Comparison of ENCODE assay signal across 20 cellular contexts in the genomic region with DNA sequence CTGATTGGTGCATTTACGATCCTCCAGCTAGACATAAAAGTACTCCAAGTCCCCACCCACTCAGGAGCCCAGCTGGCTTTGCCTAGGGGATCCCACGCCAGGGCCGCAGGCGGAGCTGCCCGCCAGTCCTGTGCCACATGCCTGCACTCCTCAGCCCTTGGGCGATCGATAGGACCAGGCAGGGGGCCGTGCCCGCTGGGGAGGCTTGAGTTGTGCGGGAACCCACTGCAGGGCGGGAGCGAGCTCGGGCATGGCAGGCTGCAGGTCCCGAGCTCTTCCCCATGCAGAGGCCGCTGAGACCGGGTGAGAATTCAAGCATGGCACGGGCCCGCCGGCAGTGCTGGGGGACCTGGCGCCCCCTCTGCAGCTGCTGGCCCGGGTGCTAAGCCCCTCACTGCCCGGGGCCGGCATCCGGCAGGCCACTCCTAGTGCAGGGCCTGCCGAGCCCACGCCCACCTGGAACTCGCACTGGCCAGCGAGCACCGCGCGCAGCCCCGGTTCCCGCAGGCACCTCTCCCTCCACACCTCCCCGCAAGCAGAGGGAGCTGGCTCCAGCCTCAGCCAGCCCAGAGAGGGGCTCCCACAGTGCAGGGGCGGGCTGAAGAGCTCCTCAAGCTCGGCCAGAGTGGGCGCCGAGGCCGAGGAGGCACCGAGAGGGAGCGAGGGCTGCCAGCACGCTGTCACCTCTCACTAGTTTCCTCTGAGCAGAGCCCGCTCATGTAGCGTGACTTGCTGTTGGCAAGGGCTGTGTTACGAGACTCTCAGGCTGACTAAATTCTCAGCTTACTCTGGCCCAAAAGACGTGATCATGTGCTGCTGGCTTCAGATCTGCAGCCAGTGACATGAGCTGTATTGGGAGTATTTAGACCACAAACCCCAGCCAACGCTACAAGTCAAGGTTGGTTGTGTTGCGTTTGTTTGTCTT.
DNase-seq lines count a peak whose midpoint lies in the region; ATAC-seq and TF ChIP-seq lines count a peak whose summit lies in the region.
"Had no signal": no experiment of that assay in that cellular context is flagged by ENCODE, and none has a peak within 500 bp of the region (broad histone marks: within the 10 kb centered on the region; RNA-seq: fewer than 3 reads in every experiment).

No MANE protein-coding gene starts in this region.

- peaks cover 4% of the 10 kb centered on the region in 2 donors for H3K9me3 ChIP-seq in neuronal stem cell (replicated peaks in 1 of 2; ENCODE audit: control insufficient read depth in 2 of 2, insufficient read depth in 1 of 2, low read depth in 1 of 2, low read length in 2 of 2)
- peaks cover 7% of the 10 kb centered on the region for H3K9me3 ChIP-seq in trophoblast cell (ENCODE audit: insufficient read depth, low read depth, low read length)
- H3K9me3 ChIP-seq: A549, uterus had no signal

- no peaks in the 10 kb centered on the region for H3K4me1 Mint-ChIP-seq in CD14-positive monocyte
- H3K4me1 Mint-ChIP-seq: activated naive CD8-positive, alpha-beta T cell treated with anti-CD3 and anti-CD28 coated beads, Interleukin-2, amount 50 U/mL, for 24 hours had no signal

- H2BK120ac ChIP-seq in neuronal stem cell (ENCODE audit: low read depth, low read length) (no peak overlapping the region), trophoblast cell (ENCODE audit: insufficient read depth, low read length, poor library complexity) (no peak overlapping the region)

- intact Hi-C loops in CD14-positive monocyte (cut with micrococcal nuclease), result no loop called here

- no peaks in the 10 kb centered on the region for H3K79me2 ChIP-seq in trophoblast cell (ENCODE audit: control insufficient read depth, insufficient read depth, low read length, poor library complexity)

- H2AFZ ChIP-seq in neuronal stem cell (ENCODE audit: low read length), result no peak overlapping the region
- no peak overlapping the region for H2AFZ ChIP-seq in trophoblast cell (ENCODE audit: insufficient read depth, low read length, poor library complexity)

- no peak overlapping the region for H4K12ac ChIP-seq in trophoblast cell (ENCODE audit: low read depth, low read length)

- H3K23ac ChIP-seq in neuronal stem cell (ENCODE audit: low read depth, low read length, poor library complexity) (no peak overlapping the region), trophoblast cell (ENCODE audit: low read length) (no peak overlapping the region)

- DNase-seq in ACHN (peak; percentile 82), neuronal stem cell (ENCODE audit: low spot score) (no peak), trophoblast cell (no peak), CD14-positive monocyte (ENCODE audit: low spot score) (no peak)
- DNase-seq: activated CD8-positive, alpha-beta T cell treated with anti-CD3 and anti-CD28 coated beads, Interleukin-2, amount 10 ng/mL, durations not matched to agents 7 days and 5 days; activated naive CD8-positive, alpha-beta T cell treated with anti-CD3 and anti-CD28 coated beads, Interleukin-2, amount 50 U/mL, for 24 hours; CD4-positive, alpha-beta T cell; cerebellar nuclear complex; DMS79 treated with DMSO at 0.1 percent for 48 hours; heart left ventricle; Karpas-422; NCI-H1417; RPMI8226; uterus had no signal

- WGBS in neuronal stem cell (ENCODE audit: extremely low coverage in 2 of 2, insufficient read length in 2 of 2, insufficient replicate concordance in 1 of 2), 2 donors, result no CpG with 5 or more reads among the region's 48 CpGs
- no CpG with 5 or more reads among the region's 48 CpGs for WGBS in trophoblast cell (ENCODE audit: extremely low coverage, insufficient coverage, insufficient read length)

- H2AK5ac ChIP-seq in neuronal stem cell (ENCODE audit: low read depth, low read length) (no peak overlapping the region), trophoblast cell (ENCODE audit: low read length) (no peak overlapping the region)

- H3K4me3 ChIP-seq in neuronal stem cell (ENCODE audit: low read length in 2 of 2) (no peak overlapping the region), trophoblast cell (ENCODE audit: low read depth, low read length) (no peak overlapping the region)
- H3K4me3 ChIP-seq: A549, heart left ventricle, uterus had no signal

- H3K14ac ChIP-seq in neuronal stem cell (ENCODE audit: low read length) (peak overlapping the region; percentile 21), trophoblast cell (ENCODE audit: low read length) (no peak overlapping the region)

- H3K27me3 ChIP-seq in neuronal stem cell (ENCODE audit: control insufficient read depth in 3 of 3, insufficient read depth in 3 of 3, low read depth in 1 of 3, low read length in 3 of 3) (no peaks in the 10 kb centered on the region), trophoblast cell (ENCODE audit: insufficient read depth, low read length) (no peaks in the 10 kb centered on the region)
- H3K27me3 ChIP-seq: heart left ventricle, uterus had no signal

- H4K91ac ChIP-seq in neuronal stem cell (ENCODE audit: low read depth, low read length, poor library complexity) (no peak overlapping the region), trophoblast cell (ENCODE audit: low read depth, low read length) (no peak overlapping the region)

- ATAC-seq in HG03565 (IDR thresholded peaks at IDR 0.05; ENCODE audit: unreplicated experiment) (peak; percentile 78), esophagus mucosa (peak; percentile 83), HG02938 (IDR thresholded peaks at IDR 0.05; ENCODE audit: unreplicated experiment) (no peak), HG03108 (IDR thresholded peaks at IDR 0.05; ENCODE audit: unreplicated experiment) (no peak)
- ATAC-seq: A549; activated CD8-positive, alpha-beta T cell treated with anti-CD3 and anti-CD28 coated beads, Interleukin-2, amount 10 ng/mL, durations not matched to agents 7 days and 5 days; activated naive CD8-positive, alpha-beta T cell treated with anti-CD3 and anti-CD28 coated beads, Interleukin-2, amount 50 U/mL, for 24 hours had no signal

- H2BK12ac ChIP-seq in neuronal stem cell (ENCODE audit: low read length) (no peak overlapping the region), trophoblast cell (ENCODE audit: low read length) (no peak overlapping the region)

- no peaks in the 10 kb centered on the region for H3K36me3 ChIP-seq in neuronal stem cell (replicated peaks in 1 of 2; ENCODE audit: control insufficient read depth in 2 of 2, insufficient read depth in 2 of 2, low read length in 2 of 2)
- no peaks in the 10 kb centered on the region for H3K36me3 ChIP-seq in trophoblast cell (ENCODE audit: control insufficient read depth in 1 of 2, insufficient read depth in 2 of 2, low read length in 2 of 2)
- H3K36me3 ChIP-seq: heart left ventricle, uterus had no signal

- H3K4ac ChIP-seq in neuronal stem cell (ENCODE audit: low read length) (no peak overlapping the region), trophoblast cell (ENCODE audit: low read depth, low read length) (no peak overlapping the region)

- in situ Hi-C loops in ACHN (cut with HindIII; ENCODE audit: low pct_ligation_motif_present, low pct_unique_long_range_greater_than_20kb, low sequenced_read_pairs), result no loop called here

- no peak overlapping the region for H3K18ac ChIP-seq in neuronal stem cell (ENCODE audit: low read length)
- no peak overlapping the region for H3K18ac ChIP-seq in trophoblast cell (ENCODE audit: low read length)

- H3K27ac ChIP-seq in neuronal stem cell (replicated peaks; ENCODE audit: low read length), result no peak overlapping the region
- H3K27ac ChIP-seq in trophoblast cell (ENCODE audit: low read depth, low read length), result no peak overlapping the region
- H3K27ac ChIP-seq: A549, heart left ventricle, uterus had no signal

- H3K27me3 Mint-ChIP-seq in CD14-positive monocyte (ENCODE audit: low read depth in 3 of 3), result peaks cover 2 to 7% (median 3%) of the 10 kb centered on the region in 3 donors

- H3K9ac ChIP-seq in neuronal stem cell (ENCODE audit: low read depth, low read length, poor library complexity) (peak overlapping the region; percentile 77), trophoblast cell (ENCODE audit: low read length) (no peak overlapping the region)

- H3K4me1 ChIP-seq in neuronal stem cell (ENCODE audit: control insufficient read depth in 2 of 2, insufficient read depth in 1 of 2, low read depth in 1 of 2, low read length in 2 of 2) (no peaks in the 10 kb centered on the region), trophoblast cell (ENCODE audit: control insufficient read depth in 1 of 2, insufficient read depth in 2 of 2, low read length in 2 of 2) (no peaks in the 10 kb centered on the region)
- H3K4me1 ChIP-seq: A549, uterus had no signal

- H3K4me3 Mint-ChIP-seq in CD14-positive monocyte, result no peak overlapping the region
- H3K4me3 Mint-ChIP-seq: activated CD8-positive, alpha-beta T cell treated with anti-CD3 and anti-CD28 coated beads, Interleukin-2, amount 10 ng/mL, durations not matched to agents 7 days and 5 days; activated naive CD8-positive, alpha-beta T cell treated with anti-CD3 and anti-CD28 coated beads, Interleukin-2, amount 50 U/mL, for 24 hours; CD4-positive, alpha-beta T cell; stimulated activated naive CD8-positive, alpha-beta T cell treated with anti-CD3 and anti-CD28 coated beads, Interleukin-15, Interleukin-2, amounts not matched to agents 100 ng/mL and 50 ng/mL, for 24 hours had no signal

- H2BK15ac ChIP-seq in neuronal stem cell (ENCODE audit: low read length), result no peak overlapping the region

- H3K36me3 Mint-ChIP-seq in CD14-positive monocyte, result no peaks in the 10 kb centered on the region

- no peak for TF ChIP-seq CTCF in CD14-positive monocyte (IDR thresholded peaks at IDR 0.05)

- no peak overlapping the region for H3K27ac Mint-ChIP-seq in CD14-positive monocyte
- H3K27ac Mint-ChIP-seq: activated CD8-positive, alpha-beta T cell treated with anti-CD3 and anti-CD28 coated beads, Interleukin-2, amount 10 ng/mL, durations not matched to agents 7 days and 5 days; activated naive CD8-positive, alpha-beta T cell treated with anti-CD3 and anti-CD28 coated beads, Interleukin-2, amount 50 U/mL, for 24 hours; CD4-positive, alpha-beta T cell; stimulated activated naive CD8-positive, alpha-beta T cell treated with anti-CD3 and anti-CD28 coated beads, Interleukin-15, Interleukin-2, amounts not matched to agents 100 ng/mL and 50 ng/mL, for 24 hours had no signal

- H3K79me1 ChIP-seq in neuronal stem cell (ENCODE audit: low read depth, low read length) (no peaks in the 10 kb centered on the region), trophoblast cell (ENCODE audit: low read length) (no peaks in the 10 kb centered on the region)

- H2BK5ac ChIP-seq in neuronal stem cell (ENCODE audit: low read length) (no peak overlapping the region), trophoblast cell (ENCODE audit: low read depth, low read length, poor library complexity) (no peak overlapping the region)

- H3K9me3 Mint-ChIP-seq in CD14-positive monocyte, result peaks cover 2 to 19% (median 11%) of the 10 kb centered on the region in 7 donors
- H3K9me3 Mint-ChIP-seq: activated naive CD8-positive, alpha-beta T cell treated with anti-CD3 and anti-CD28 coated beads, Interleukin-2, amount 50 U/mL, for 24 hours; CD4-positive, alpha-beta T cell; stimulated activated naive CD8-positive, alpha-beta T cell treated with anti-CD3 and anti-CD28 coated beads, Interleukin-15, Interleukin-2, amounts not matched to agents 100 ng/mL and 50 ng/mL, for 24 hours had no signal

- H4K8ac ChIP-seq in neuronal stem cell (ENCODE audit: low read depth, low read length), result peak overlapping the region; percentile 43
- H4K8ac ChIP-seq in trophoblast cell (ENCODE audit: low read depth, low read length), result no peak overlapping the region

- H3K4me2 ChIP-seq in neuronal stem cell (ENCODE audit: insufficient read depth, low read length, poor library complexity, severe bottlenecking), result no peak overlapping the region
- no peak overlapping the region for H3K4me2 ChIP-seq in trophoblast cell (ENCODE audit: low read length)
- H3K4me2 ChIP-seq: A549 had no signal

Comparison
In these comparisons a context has a peak if more than half of its experiments do, and no peak if none do; other contexts are left out.
1. ATAC-seq: peak in HG03565 (single experiment) and esophagus mucosa (single experiment); none in HG02938 (single experiment) and HG03108 (single experiment).